In the genomic region with DNA sequence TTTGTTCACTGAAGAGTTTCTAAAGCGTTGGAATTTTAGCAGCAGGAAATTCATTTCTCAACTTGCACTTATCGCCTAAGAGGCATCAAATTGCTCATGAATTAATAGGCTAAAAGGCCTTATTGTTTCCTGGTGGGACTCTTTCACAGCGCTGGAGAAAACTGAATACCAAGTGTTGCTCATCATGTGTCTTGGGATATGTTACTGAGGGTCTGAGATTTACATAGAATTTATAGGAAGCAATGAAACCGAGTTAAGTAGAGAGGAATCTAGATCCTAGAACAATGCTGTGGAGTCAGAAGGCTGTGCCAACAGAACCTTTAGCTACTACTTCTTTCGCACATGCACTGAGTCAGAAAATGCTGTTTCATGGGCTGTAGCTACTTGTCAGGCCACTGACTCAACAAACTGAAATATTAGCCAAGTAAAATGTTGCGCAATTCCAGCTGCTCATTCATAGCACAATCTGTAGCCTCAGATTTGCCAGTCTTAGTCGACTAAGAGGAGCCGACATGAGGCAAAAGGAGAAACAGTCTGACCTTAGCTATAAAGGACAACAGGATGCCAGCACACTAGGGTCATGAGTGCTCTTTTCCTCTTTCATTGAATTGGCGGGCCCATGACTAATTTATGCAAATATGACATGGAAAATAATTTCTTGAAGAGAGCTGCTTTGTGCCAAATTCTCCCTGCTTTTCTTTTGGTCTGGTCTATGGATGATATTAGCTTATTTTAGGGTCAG, we compare ENCODE assay signal across 8 cellular contexts. TPM values are rescaled to one million over a fixed set of nuclear protein-coding genes. Genes with fewer than 3 reads are reported as not detected.
DNase-seq lines count a peak whose midpoint lies in the region; ATAC-seq and FAIRE-seq lines count a peak whose summit lies in the region.

No MANE protein-coding gene starts in this region.

- intact Hi-C loops in activated naive CD4-positive, alpha-beta T cell treated with anti-CD3 and anti-CD28 coated beads for 36 hours (cut with micrococcal nuclease): no loop called here

- H3K27ac Mint-ChIP-seq in stimulated activated memory B cell treated with anti-CD40 and anti-IgM and Interleukin-4, amounts not matched to agents 10 μg/mL and 1 μg/mL and 100 μg/mL, for 72 hours: no peak overlapping the region
- no peak overlapping the region for H3K27ac Mint-ChIP-seq in activated T-helper 17 cell treated with anti-CD3 and anti-CD28 coated beads, Interleukin-2, amount 50 U/mL, for 72 hours
- no peak overlapping the region for H3K27ac Mint-ChIP-seq in activated naive CD4-positive, alpha-beta T cell treated with anti-CD3 and anti-CD28 coated beads for 36 hours

- no peaks in the 10 kb centered on the region for H3K36me3 Mint-ChIP-seq in stimulated activated memory B cell treated with anti-CD40 and anti-IgM and Interleukin-4, amounts not matched to agents 10 μg/mL and 1 μg/mL and 100 μg/mL, for 72 hours
- H3K36me3 Mint-ChIP-seq in activated T-helper 17 cell treated with anti-CD3 and anti-CD28 coated beads, Interleukin-2, amount 50 U/mL, for 72 hours (ENCODE audit: low read depth): no peaks in the 10 kb centered on the region
- H3K36me3 Mint-ChIP-seq in activated naive CD4-positive, alpha-beta T cell treated with anti-CD3 and anti-CD28 coated beads for 36 hours (ENCODE audit: low read depth): no peaks in the 10 kb centered on the region

- H3K4me1 Mint-ChIP-seq in stimulated activated memory B cell treated with anti-CD40 and anti-IgM and Interleukin-4, amounts not matched to agents 10 μg/mL and 1 μg/mL and 100 μg/mL, for 72 hours: no peaks in the 10 kb centered on the region
- H3K4me1 Mint-ChIP-seq in activated T-helper 17 cell treated with anti-CD3 and anti-CD28 coated beads, Interleukin-2, amount 50 U/mL, for 72 hours: no peaks in the 10 kb centered on the region
- H3K4me1 Mint-ChIP-seq in activated naive CD4-positive, alpha-beta T cell treated with anti-CD3 and anti-CD28 coated beads for 36 hours (ENCODE audit: low read depth): no peaks in the 10 kb centered on the region

- no peak overlapping the region for H3K4me3 Mint-ChIP-seq in stimulated activated memory B cell treated with anti-CD40 and anti-IgM and Interleukin-4, amounts not matched to agents 10 μg/mL and 1 μg/mL and 100 μg/mL, for 72 hours
- H3K4me3 Mint-ChIP-seq in activated T-helper 17 cell treated with anti-CD3 and anti-CD28 coated beads, Interleukin-2, amount 50 U/mL, for 72 hours: no peak overlapping the region
- H3K4me3 Mint-ChIP-seq in activated naive CD4-positive, alpha-beta T cell treated with anti-CD3 and anti-CD28 coated beads for 36 hours: no peak overlapping the region

- ATAC-seq in GM21423 (IDR thresholded peaks at IDR 0.05; ENCODE audit: unreplicated experiment) (peak; percentile 44), left lobe of liver (peak; percentile 96)
- ATAC-seq in stimulated activated memory B cell treated with anti-CD40 and anti-IgM and Interleukin-4, amounts not matched to agents 10 μg/mL and 1 μg/mL and 100 μg/mL, for 72 hours: no peak
- ATAC-seq in activated T-helper 17 cell treated with anti-CD3 and anti-CD28 coated beads, Interleukin-2, amount 50 U/mL, for 72 hours (replicated peaks): no peak

- CTCF ChIA-PET in activated naive CD4-positive, alpha-beta T cell treated with anti-CD3 and anti-CD28 coated beads for 36 hours (lab: Charles Lee): no interaction called here

- no peaks in the 10 kb centered on the region for H3K9me3 Mint-ChIP-seq in stimulated activated memory B cell treated with anti-CD40 and anti-IgM and Interleukin-4, amounts not matched to agents 10 μg/mL and 1 μg/mL and 100 μg/mL, for 72 hours
- no peaks in the 10 kb centered on the region for H3K9me3 Mint-ChIP-seq in activated T-helper 17 cell treated with anti-CD3 and anti-CD28 coated beads, Interleukin-2, amount 50 U/mL, for 72 hours
- no peaks in the 10 kb centered on the region for H3K9me3 Mint-ChIP-seq in activated naive CD4-positive, alpha-beta T cell treated with anti-CD3 and anti-CD28 coated beads for 36 hours

- DNase-seq in NCI-H2107 (lab: John Stamatoyannopoulos, UW): peak; percentile 43
- DNase-seq in brain pericyte (ENCODE audit: low read depth, low spot score): peak; percentile 93
- DNase-seq in left lobe of liver (ENCODE audit: low spot score): peak; percentile 58
- peak; percentile 69 for DNase-seq in urothelium cell line (ENCODE audit: low spot score)
- DNase-seq in activated naive CD4-positive, alpha-beta T cell treated with anti-CD3 and anti-CD28 coated beads for 36 hours: no peak

- peak; percentile 89 for FAIRE-seq in urothelium cell line (lab: Jason Lieb, UNC)

- peaks cover 14% of the 10 kb centered on the region for H3K27me3 Mint-ChIP-seq in stimulated activated memory B cell treated with anti-CD40 and anti-IgM and Interleukin-4, amounts not matched to agents 10 μg/mL and 1 μg/mL and 100 μg/mL, for 72 hours
- H3K27me3 Mint-ChIP-seq in activated T-helper 17 cell treated with anti-CD3 and anti-CD28 coated beads, Interleukin-2, amount 50 U/mL, for 72 hours: peaks cover 13% of the 10 kb centered on the region
- H3K27me3 Mint-ChIP-seq in activated naive CD4-positive, alpha-beta T cell treated with anti-CD3 and anti-CD28 coated beads for 36 hours (ENCODE audit: low read depth): no peaks in the 10 kb centered on the region

RNA-seq across cellular contexts. Expression of a gene that starts 35.9 kb away (rescaled TPM):
- total RNA-seq in left lobe of liver: 0.28 TPM
- total RNA-seq in activated T-helper 17 cell treated with anti-CD3 and anti-CD28 coated beads, Interleukin-2, amount 50 U/mL, for 72 hours: 10 to 100 TPM; 11.9 to 14.5 TPM
- not detected for total RNA-seq in activated naive CD4-positive, alpha-beta T cell treated with anti-CD3 and anti-CD28 coated beads for 36 hours

Comparison
In these comparisons a context has a peak if more than half of its experiments do, and no peak if none do; other contexts are left out.
1. ATAC-seq: peak in GM21423 (single experiment) and left lobe of liver (single experiment); none in stimulated activated memory B cell treated with anti-CD40 and anti-IgM and Interleukin-4, amounts not matched to agents 10 μg/mL and 1 μg/mL and 100 μg/mL, for 72 hours (single experiment) and activated T-helper 17 cell treated with anti-CD3 and anti-CD28 coated beads, Interleukin-2, amount 50 U/mL, for 72 hours (single experiment).
2. RNA of a gene that starts 35.9 kb away (total RNA-seq): 11.9 to 14.5 TPM in activated T-helper 17 cell treated with anti-CD3 and anti-CD28 coated beads, Interleukin-2, amount 50 U/mL, for 72 hours; 0.28 TPM in left lobe of liver (single experiment) and not detected in activated naive CD4-positive, alpha-beta T cell treated with anti-CD3 and anti-CD28 coated beads for 36 hours; every median in the first group is over 10 times any median in the second.